ENCODE assay signal across 8 cellular contexts in the genomic region with DNA sequence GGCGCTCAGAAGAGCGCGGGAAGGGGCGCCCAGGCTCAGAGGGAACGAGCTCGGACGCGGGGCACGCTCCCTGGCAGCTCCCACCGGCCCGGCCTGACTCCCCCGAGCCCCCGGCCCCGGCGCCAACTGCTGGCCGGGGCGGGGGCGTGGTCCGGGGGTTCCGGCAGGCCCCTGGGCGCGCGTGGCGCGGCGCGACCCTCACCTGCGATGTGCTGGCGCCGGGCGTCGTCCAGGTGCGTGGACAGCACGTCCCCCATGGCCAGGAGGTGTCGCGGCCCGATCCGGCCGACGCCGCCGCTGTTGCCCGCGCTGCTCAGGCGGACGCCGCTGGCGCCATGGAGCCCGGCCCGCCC. TPM values are rescaled to one million over a fixed set of nuclear protein-coding genes. Genes with fewer than 3 reads are reported as not detected.
A peak's percentile ranks its signal among the peaks of the same experiment; 100 is the strongest.
DNase-seq lines count a peak whose midpoint lies in the region; ATAC-seq and TF ChIP-seq lines count a peak whose summit lies in the region.

No MANE protein-coding gene starts in this region.

- H3K27ac ChIP-seq in HCT116 (ENCODE audit: low read depth, low read length), result peak overlapping the region; percentile 97
- peak overlapping the region; percentile 58 to 64; a peak in 3 of 4 replicates for H3K27ac ChIP-seq in SK-N-SH (ENCODE audit: low read depth in 2 of 2, low read length in 1 of 2)
- H3K27ac ChIP-seq in left ventricle myocardium inferior (replicated peaks), result peak overlapping the region; percentile 95
- peak overlapping the region; percentile 38 to 92 (median 86) for H3K27ac ChIP-seq in spleen

- POLR2A ChIA-PET in HCT116 (lab: Charles Lee), result interaction anchor here (1.2 kb wide), 1 partner anchor 10 kb away, joined by 4 read pairs; no protein-coding TSS in a partner anchor
- POLR2A ChIA-PET in SK-N-SH (lab: Yijun Ruan, JAX), result interaction anchor here (1.1 kb wide), 1 partner anchor 11 kb away, joined by 4 read pairs; no protein-coding TSS in a partner anchor

- no peak for TF ChIP-seq RAD21 in HCT116 (IDR thresholded peaks at IDR 0.05; ENCODE audit: low read depth)
- TF ChIP-seq RAD21 in SK-N-SH (IDR thresholded peaks at IDR 0.05; ENCODE audit: low read length), result no peak

- H2AFZ ChIP-seq in HCT116 (ENCODE audit: low read depth, low read length, poor library complexity, severe bottlenecking) (no peak overlapping the region), SK-N-SH (ENCODE audit: low read depth) (no peak overlapping the region)

- H3K36me3 ChIP-seq in HCT116 (ENCODE audit: control insufficient read depth in 1 of 2, insufficient read depth in 2 of 2, low read length in 2 of 2) (no peaks in the 10 kb centered on the region), SK-N-SH (replicated peaks in 1 of 2; ENCODE audit: control insufficient read depth in 1 of 2, insufficient read depth in 2 of 2, low read length in 1 of 2) (peaks cover 0 to 24% of the 10 kb centered on the region in 2 experiments), left ventricle myocardium inferior (peaks cover 6% of the 10 kb centered on the region), spleen (no peaks in the 10 kb centered on the region)

- TF ChIP-seq EP300 in SK-N-SH (IDR thresholded peaks at IDR 0.05; ENCODE audit: borderline replicate concordance in 1 of 2, low read depth in 1 of 2, low read length in 1 of 2), result no peak

- H4K20me1 ChIP-seq in HCT116 (ENCODE audit: insufficient read depth) (no peaks in the 10 kb centered on the region), SK-N-SH (ENCODE audit: insufficient read depth) (peaks cover 21% of the 10 kb centered on the region; the same call in 1 of the 2 replicates)

- DNase-seq in HCT116 (ENCODE audit: low read depth, low spot score) (no peak), SK-N-SH (no peak), left ventricle myocardium inferior (no peak), spleen (no peak), T-helper 2 cell (no peak), NCI-H524 treated with DMSO at 0.1 percent for 48 hours (lab: John Stamatoyannopoulos, UW) (no peak), DMS79 treated with DMSO at 0.1 percent for 48 hours (lab: John Stamatoyannopoulos, UW) (no peak), SIG-M5 treated with dmso at 0.1 percent for 504 hours (lab: John Stamatoyannopoulos, UW; ENCODE audit: unreplicated experiment) (no peak)

- peaks cover 17% of the 10 kb centered on the region for H3F3A ChIP-seq in SK-N-SH (replicated peaks; ENCODE audit: insufficient read depth)

- peak overlapping the region; percentile 98 for H3K4me2 ChIP-seq in HCT116 (ENCODE audit: low read length)
- H3K4me2 ChIP-seq in SK-N-SH, result peak overlapping the region; percentile 98

- RAD21 ChIA-PET in HCT116 (lab: Charles Lee; ENCODE audit: low non-redundant PET in 1 of 2, low total read pairs in 2 of 2, uncharacterized antibody in 2 of 2, unreplicated experiment in 2 of 2), result no interaction called here

- no TSS peak for BruUV-seq in HCT116 (replicated peaks; lab: Mats Ljungman, UMichigan)

- no peak for TF ChIP-seq POLR2A in HCT116 (IDR thresholded peaks at IDR 0.05; ENCODE audit: borderline replicate concordance, extremely low read depth, insufficient read depth, insufficient read length)
- no peak for TF ChIP-seq POLR2A in spleen (IDR thresholded peaks at IDR 0.05)

- peak; percentile 35 for ATAC-seq in HCT116

- H3K9me3 ChIP-seq in HCT116 (ENCODE audit: control insufficient read depth in 1 of 2, insufficient read depth in 1 of 2, low read depth in 1 of 2, low read length in 2 of 2) (no peaks in the 10 kb centered on the region), SK-N-SH (no peaks in the 10 kb centered on the region), left ventricle myocardium inferior (replicated peaks) (no peaks in the 10 kb centered on the region), spleen (no peaks in the 10 kb centered on the region)

- H3K9ac ChIP-seq in HCT116 (ENCODE audit: low read length) (peak overlapping the region; percentile 98), SK-N-SH (peak overlapping the region; percentile 87)

- TF ChIP-seq CTCF in HCT116 (IDR thresholded peaks at IDR 0.05 in 2 of 3, conservative IDR thresholded peaks at IDR 0.05 in 1 of 3; ENCODE audit: borderline replicate concordance in 1 of 3, insufficient read depth in 1 of 3, low read depth in 2 of 3, low read length in 2 of 3) (no peak), SK-N-SH (IDR thresholded peaks at IDR 0.05) (no peak), left ventricle myocardium inferior (IDR thresholded peaks at IDR 0.05; ENCODE audit: borderline replicate concordance) (no peak), spleen (IDR thresholded peaks at IDR 0.05 in 8 of 11, conservative IDR thresholded peaks at IDR 0.05 in 3 of 11) (no peak)

- intact Hi-C loops in HCT116 (cut with micrococcal nuclease), result no loop called here
- intact Hi-C loops in left ventricle myocardium inferior (cut with micrococcal nuclease), result no loop called here
- intact Hi-C loops in spleen (cut with DNase I; ENCODE audit: low total_unique reads), result no loop called here

- CTCF ChIA-PET in HCT116 (lab: Charles Lee), result no interaction called here
- CTCF ChIA-PET in SK-N-SH (lab: Yijun Ruan, JAX), result interaction anchor here (0.6 to 1.4 kb wide), 5 partner anchors 10 to 345 kb away, joined by 3 to 4 read pairs (median 4); no protein-coding TSS in a partner anchor

- H3K9me2 ChIP-seq in HCT116 (ENCODE audit: insufficient read depth) (no peaks in the 10 kb centered on the region), SK-N-SH (no peaks in the 10 kb centered on the region)

- peaks cover 66 to 82% of the 10 kb centered on the region in 2 experiments for H3K4me1 ChIP-seq in HCT116 (ENCODE audit: control insufficient read depth in 1 of 2, insufficient read depth in 2 of 2, low read length in 2 of 2)
- H3K4me1 ChIP-seq in SK-N-SH (ENCODE audit: control insufficient read depth in 1 of 2, insufficient read depth in 2 of 2, low read depth in 1 of 2, low read length in 1 of 2), result peaks cover 19 to 36% of the 10 kb centered on the region in 2 experiments
- H3K4me1 ChIP-seq in left ventricle myocardium inferior, result peaks cover 53% of the 10 kb centered on the region
- H3K4me1 ChIP-seq in spleen, result peaks cover 12 to 73% (median 38%) of the 10 kb centered on the region in 6 donors

- peaks cover 52% of the 10 kb centered on the region for H3K79me2 ChIP-seq in HCT116 (ENCODE audit: insufficient read depth, low read length)
- H3K79me2 ChIP-seq in SK-N-SH (ENCODE audit: insufficient read depth), result peaks cover 58% of the 10 kb centered on the region

- H3K4me3 ChIP-seq in HCT116 (replicated peaks in 1 of 2; ENCODE audit: low read depth in 1 of 2, low read length in 2 of 2), result peak overlapping the region; percentile 87 to 96
- peak overlapping the region; percentile 75 to 82 for H3K4me3 ChIP-seq in SK-N-SH (ENCODE audit: low read depth in 2 of 2, low read length in 1 of 2)
- H3K4me3 ChIP-seq in left ventricle myocardium inferior, result peak overlapping the region; percentile 94
- H3K4me3 ChIP-seq in spleen, result peak overlapping the region; percentile 47 to 78 (median 70)

- 0% methylated on average over 2 of the region's 50 CpGs for WGBS in SK-N-SH (ENCODE audit: low lambda C conversion rate)
- 0 to 4% (median 2%) methylated on average over 4 to 50 of the region's 50 CpGs; no CpG with 5 or more reads in 1 of the 5 donors for WGBS in spleen, 5 donors

- H3K27me3 ChIP-seq in HCT116 (ENCODE audit: insufficient read depth, low read length) (no peaks in the 10 kb centered on the region), SK-N-SH (ENCODE audit: insufficient read depth) (no peaks in the 10 kb centered on the region), left ventricle myocardium inferior (ENCODE audit: low read depth) (no peaks in the 10 kb centered on the region), spleen (replicated peaks in 1 of 7) (peaks cover 0 to 22% (median 0%) of the 10 kb centered on the region in 7 donors)

TF ChIP-seq in HCT116, 20 proteins besides CTCF, POLR2A, EP300 and RAD21 (continues in another document):
- no peak for TF ChIP-seq ELF1 (IDR thresholded peaks at IDR 0.05; ENCODE audit: borderline replicate concordance, low read depth)

TF ChIP-seq in SK-N-SH, 30 proteins besides CTCF, POLR2A, EP300 and RAD21:
- TF ChIP-seq RCOR1 (IDR thresholded peaks at IDR 0.05; ENCODE audit: low read length) (no peak), GABPA (IDR thresholded peaks at IDR 0.05; ENCODE audit: low read depth) (no peak), MXI1 (IDR thresholded peaks at IDR 0.05; ENCODE audit: low read depth, low read length) (peak; percentile 5; the same call in 1 of the 2 replicates), EZH2phosphoT487 (IDR thresholded peaks at IDR 0.05; ENCODE audit: borderline replicate concordance, low read depth) (no peak), SMC3 (IDR thresholded peaks at IDR 0.05; ENCODE audit: low read depth, low read length) (no peak)
- TF ChIP-seq, protein P1, sequence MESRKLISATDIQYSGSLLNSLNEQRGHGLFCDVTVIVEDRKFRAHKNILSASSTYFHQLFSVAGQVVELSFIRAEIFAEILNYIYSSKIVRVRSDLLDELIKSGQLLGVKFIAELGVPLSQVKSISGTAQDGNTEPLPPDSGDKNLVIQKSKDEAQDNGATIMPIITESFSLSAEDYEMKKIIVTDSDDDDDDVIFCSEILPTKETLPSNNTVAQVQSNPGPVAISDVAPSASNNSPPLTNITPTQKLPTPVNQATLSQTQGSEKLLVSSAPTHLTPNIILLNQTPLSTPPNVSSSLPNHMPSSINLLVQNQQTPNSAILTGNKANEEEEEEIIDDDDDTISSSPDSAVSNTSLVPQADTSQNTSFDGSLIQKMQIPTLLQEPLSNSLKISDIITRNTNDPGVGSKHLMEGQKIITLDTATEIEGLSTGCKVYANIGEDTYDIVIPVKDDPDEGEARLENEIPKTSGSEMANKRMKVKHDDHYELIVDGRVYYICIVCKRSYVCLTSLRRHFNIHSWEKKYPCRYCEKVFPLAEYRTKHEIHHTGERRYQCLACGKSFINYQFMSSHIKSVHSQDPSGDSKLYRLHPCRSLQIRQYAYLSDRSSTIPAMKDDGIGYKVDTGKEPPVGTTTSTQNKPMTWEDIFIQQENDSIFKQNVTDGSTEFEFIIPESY (IDR thresholded peaks at IDR 0.05; ENCODE audit: borderline replicate concordance, low read depth), result no peak

RNA-seq across cellular contexts. Expression of a gene that starts 43.5 kb away (rescaled TPM):
- total RNA-seq in HCT116 (2021; ENCODE audit: unreplicated experiment) (40.6 TPM), left ventricle myocardium inferior (36.9 TPM), spleen (10 to 100 TPM; 26.0 to 75.7 (median 38.5) TPM)
- polyA plus RNA-seq in HCT116 (2012), result 31.8 and 33.3 TPM in 2 replicates
- polyA plus RNA-seq in SK-N-SH (2012; rRNA removed) (33.0 and 44.3 TPM in 2 replicates), spleen (1 to 10 TPM; 4.3 to 7.6 (median 6.0) TPM)
- polyA plus RNA-seq in SK-N-SH (2012; cell fraction: cytosol; rRNA removed), result 39.2 and 49.4 TPM in 2 replicates
- 61.1 and 68.8 TPM in 2 replicates for polyA plus RNA-seq in SK-N-SH (2012; cell fraction: nucleus; rRNA removed)
